10 cellular contexts compared by ENCODE assay signal in the genomic region with DNA sequence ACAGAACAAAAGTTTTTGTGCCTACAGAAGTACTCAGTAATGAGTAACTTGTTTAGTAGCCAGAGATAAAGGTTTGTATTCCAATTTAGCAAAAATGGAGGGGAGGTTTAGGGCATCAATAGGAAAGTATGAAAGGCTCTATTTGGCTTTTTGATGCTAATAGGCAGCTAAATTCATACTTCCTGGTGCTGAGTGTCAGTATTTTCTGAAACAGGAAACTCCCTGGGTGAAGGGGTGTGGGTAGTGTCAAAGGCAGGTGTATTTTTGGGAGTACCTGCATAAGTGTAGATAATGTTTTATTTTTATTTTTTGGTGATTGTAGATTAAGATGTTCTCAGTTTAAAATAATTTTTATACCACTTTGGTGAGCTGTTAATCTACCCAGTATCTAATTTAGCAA. TPM values are rescaled to one million over a fixed set of nuclear protein-coding genes. Genes with fewer than 3 reads are reported as not detected.
DNase-seq lines count a peak whose midpoint lies in the region; ATAC-seq and TF ChIP-seq lines count a peak whose summit lies in the region.
"Had no signal": no experiment of that assay in that cellular context is flagged by ENCODE, and none has a peak within 500 bp of the region (broad histone marks: within the 10 kb centered on the region; RNA-seq: fewer than 3 reads in every experiment).

No MANE protein-coding gene starts in this region.

- no peak for TF ChIP-seq CTCF in uterus (IDR thresholded peaks at IDR 0.05)

- H3K4me1 Mint-ChIP-seq in activated naive CD4-positive, alpha-beta T cell treated with anti-CD3 and anti-CD28 coated beads, Interleukin-2, amount 50 U/mL, for 24 hours: peaks cover 50% of the 10 kb centered on the region
- H3K4me1 Mint-ChIP-seq in activated naive CD8-positive, alpha-beta T cell treated with anti-CD3 and anti-CD28 coated beads, Interleukin-2, amount 50 U/mL, for 24 hours: peaks cover 49% of the 10 kb centered on the region
- H3K4me1 Mint-ChIP-seq in activated T-cell treated with anti-CD3 and anti-CD28 coated beads, Interleukin-2, amount 50 U/mL, for 4 hours (ENCODE audit: low read depth): peaks cover 45% of the 10 kb centered on the region

- H3K27ac ChIP-seq in uterus: peak overlapping the region; percentile 64 to 85
- H3K27ac ChIP-seq: C4-2B had no signal

- H3K9me3 Mint-ChIP-seq in activated naive CD4-positive, alpha-beta T cell treated with anti-CD3 and anti-CD28 coated beads, Interleukin-2, amount 50 U/mL, for 24 hours: no peaks in the 10 kb centered on the region
- H3K9me3 Mint-ChIP-seq in activated naive CD8-positive, alpha-beta T cell treated with anti-CD3 and anti-CD28 coated beads, Interleukin-2, amount 50 U/mL, for 24 hours: no peaks in the 10 kb centered on the region
- no peaks in the 10 kb centered on the region for H3K9me3 Mint-ChIP-seq in activated T-cell treated with anti-CD3 and anti-CD28 coated beads, Interleukin-2, amount 50 U/mL, for 4 hours

- H3K4me3 ChIP-seq in uterus: no peak overlapping the region
- no peak overlapping the region for H3K4me3 ChIP-seq in H7 (ENCODE audit: insufficient read depth, low read depth, low read length)
- H3K4me3 ChIP-seq: HAP-1 had no signal

- peaks cover 0 to 12% of the 10 kb centered on the region in 2 donors for H3K4me1 ChIP-seq in uterus

- H3K27me3 ChIP-seq in uterus: no peaks in the 10 kb centered on the region
- no peaks in the 10 kb centered on the region for H3K27me3 ChIP-seq in H7 (ENCODE audit: control insufficient read depth, insufficient read depth, low read length)

- peak overlapping the region; percentile 90 for H3K27ac Mint-ChIP-seq in activated naive CD4-positive, alpha-beta T cell treated with anti-CD3 and anti-CD28 coated beads, Interleukin-2, amount 50 U/mL, for 24 hours
- H3K27ac Mint-ChIP-seq in activated naive CD8-positive, alpha-beta T cell treated with anti-CD3 and anti-CD28 coated beads, Interleukin-2, amount 50 U/mL, for 24 hours: peak overlapping the region; percentile 23

- intact Hi-C loops in uterus (cut with DNase I; ENCODE audit: low total_unique reads): no loop called here

- H3K9me3 ChIP-seq in uterus: no peaks in the 10 kb centered on the region
- H3K9me3 ChIP-seq: HAP-1 had no signal

- no peak for DNase-seq in activated naive CD4-positive, alpha-beta T cell treated with Interleukin-2 at 50 U/mL for 16 hours
- no peak for DNase-seq in activated naive CD8-positive, alpha-beta T cell treated with anti-CD3 and anti-CD28 coated beads, Interleukin-2, amount 50 U/mL, for 24 hours
- DNase-seq in uterus: no peak
- DNase-seq in NCI-H526 (lab: John Stamatoyannopoulos, UW): no peak
- DNase-seq in activated T-cell treated with anti-CD3 and anti-CD28 coated beads, Interleukin-2, amount 50 U/mL, for 4 hours: no peak
- no peak for DNase-seq in H7

- H3K36me3 ChIP-seq in uterus: no peaks in the 10 kb centered on the region
- no peaks in the 10 kb centered on the region for H3K36me3 ChIP-seq in H7 (replicated peaks; ENCODE audit: control insufficient read depth, insufficient read depth, low read length)
- H3K36me3 ChIP-seq: HAP-1 had no signal

- ATAC-seq in HG03139 (IDR thresholded peaks at IDR 0.05; ENCODE audit: unreplicated experiment): peak; percentile 40
- ATAC-seq in activated naive CD8-positive, alpha-beta T cell treated with anti-CD3 and anti-CD28 coated beads, Interleukin-2, amount 50 U/mL, for 24 hours: no peak
- ATAC-seq in activated T-cell treated with anti-CD3 and anti-CD28 coated beads, Interleukin-2, amount 50 U/mL, for 4 hours: no peak

- peak overlapping the region; percentile 42 for H3K4me3 Mint-ChIP-seq in activated naive CD4-positive, alpha-beta T cell treated with anti-CD3 and anti-CD28 coated beads, Interleukin-2, amount 50 U/mL, for 24 hours
- H3K4me3 Mint-ChIP-seq in activated naive CD8-positive, alpha-beta T cell treated with anti-CD3 and anti-CD28 coated beads, Interleukin-2, amount 50 U/mL, for 24 hours: no peak overlapping the region
- no peak overlapping the region for H3K4me3 Mint-ChIP-seq in activated T-cell treated with anti-CD3 and anti-CD28 coated beads, Interleukin-2, amount 50 U/mL, for 4 hours

- TF ChIP-seq POLR2A in uterus (IDR thresholded peaks at IDR 0.05): no peak

- H3K36me3 Mint-ChIP-seq in activated naive CD4-positive, alpha-beta T cell treated with anti-CD3 and anti-CD28 coated beads, Interleukin-2, amount 50 U/mL, for 24 hours: no peaks in the 10 kb centered on the region
- peaks cover 4% of the 10 kb centered on the region for H3K36me3 Mint-ChIP-seq in activated naive CD8-positive, alpha-beta T cell treated with anti-CD3 and anti-CD28 coated beads, Interleukin-2, amount 50 U/mL, for 24 hours (ENCODE audit: low read depth)
- H3K36me3 Mint-ChIP-seq in activated T-cell treated with anti-CD3 and anti-CD28 coated beads, Interleukin-2, amount 50 U/mL, for 4 hours (ENCODE audit: insufficient read depth): no peaks in the 10 kb centered on the region

- H3K27me3 Mint-ChIP-seq in activated naive CD4-positive, alpha-beta T cell treated with anti-CD3 and anti-CD28 coated beads, Interleukin-2, amount 50 U/mL, for 24 hours: no peaks in the 10 kb centered on the region
- no peaks in the 10 kb centered on the region for H3K27me3 Mint-ChIP-seq in activated naive CD8-positive, alpha-beta T cell treated with anti-CD3 and anti-CD28 coated beads, Interleukin-2, amount 50 U/mL, for 24 hours
- no peaks in the 10 kb centered on the region for H3K27me3 Mint-ChIP-seq in activated T-cell treated with anti-CD3 and anti-CD28 coated beads, Interleukin-2, amount 50 U/mL, for 4 hours (ENCODE audit: low read depth)

RNA-seq across cellular contexts. Expression of a gene that starts 29.3 kb away (rescaled TPM):
- 10 to 100 TPM in 3 of 4 donors, 1 to 10 TPM in 1; 7.2 to 40.5 (median 14.6) TPM for total RNA-seq in uterus
- under 1 TPM; 0.19 to 0.53 (median 0.47) TPM for total RNA-seq in activated T-cell treated with anti-CD3 and anti-CD28 coated beads, Interleukin-2, amount 50 U/mL, for 4 hours
- total RNA-seq in H7 (2014; rRNA removed; shearing (Covaris generic)): not detected in 2 replicates
